1 cellular context compared by ENCODE assay signal in genomic region chrX:24655679-24656078, GRCh38.
A peak's percentile ranks its signal among the peaks of the same experiment; 100 is the strongest.
TF ChIP-seq lines count a peak whose summit lies in the region.

No MANE protein-coding gene starts in this region.

TF ChIP-seq in HepG2, 621 proteins besides CTCF, POLR2A, EP300 and RAD21:
- TF ChIP-seq STAG1 (CRISPR knock-in tag; IDR thresholded peaks at IDR 0.05): peak; percentile 17; the same call in 1 of the 2 replicates
